ENCODE assay signal across 1 cellular context in genomic region chr1:8878448-8879347, GRCh38.
TF ChIP-seq lines count a peak whose summit lies in the region.

Gene ENO1 (minus strand): TSS chr1:8878686. CDS start chr1:8874908, 3,778 bp downstream.

TF ChIP-seq in K562, 482 proteins besides CTCF, POLR2A, EP300 and RAD21 (continued from another document and continues in another):
- TF ChIP-seq CHD7 (IDR thresholded peaks at IDR 0.05; ENCODE audit: low read depth, low read length) (no peak), DPF2 (IDR thresholded peaks at IDR 0.05) (no peak; the same call in 1 of the 2 replicates), C11orf30 (IDR thresholded peaks at IDR 0.05; ENCODE audit: low read depth) (no peak), NFATC3 (IDR thresholded peaks at IDR 0.05) (no peak), ZNF184 (CRISPR knock-in tag; IDR thresholded peaks at IDR 0.05) (no peak), NFE2L1 (tag; IDR thresholded peaks at IDR 0.05; ENCODE audit: borderline replicate concordance, low read depth) (no peak), PHF20 (IDR thresholded peaks at IDR 0.05; ENCODE audit: partially characterized antibody) (peak; percentile 29), ZNF449 (CRISPR knock-in tag; IDR thresholded peaks at IDR 0.05) (peak; percentile 31; the same call in 1 of the 2 replicates), KDM2B (CRISPR knock-in tag; IDR thresholded peaks at IDR 0.05) (peak; percentile 87; the same call in 1 of the 2 replicates), ZFP36 (IDR thresholded peaks at IDR 0.05; ENCODE audit: low read depth, low read length, partially characterized antibody) (no peak), FUS (optimal IDR thresholded peaks at IDR 0.05; ENCODE audit: low read depth, low read length) (peak; percentile 56), SMARCE1 (IDR thresholded peaks at IDR 0.05) (no peak), CGGBP1 (CRISPR knock-in tag; IDR thresholded peaks at IDR 0.05) (no peak; the same call in 1 of the 2 replicates), CAMTA2 (CRISPR knock-in tag; conservative IDR thresholded peaks at IDR 0.05) (no peak), MBD1 (CRISPR knock-in tag; IDR thresholded peaks at IDR 0.05) (no peak), MLLT1 (IDR thresholded peaks at IDR 0.05) (0 out of 4 replicates have a peak, but pooled peaks have one; percentile 3 to 65), ZNF280A (IDR thresholded peaks at IDR 0.05; ENCODE audit: low read depth, partially characterized antibody) (no peak), JUN (IDR thresholded peaks at IDR 0.05; ENCODE audit: borderline replicate concordance, low read depth, low read length) (peak; percentile 65; the same call in 1 of the 2 replicates), JUN (CRISPR knock-in tag; IDR thresholded peaks at IDR 0.05; ENCODE audit: borderline replicate concordance) (peak; percentile 99), MED1 (CRISPR knock-in tag; IDR thresholded peaks at IDR 0.05; ENCODE audit: borderline replicate concordance) (no peak), HDAC1 (IDR thresholded peaks at IDR 0.05) (peak in 1 of 2 experiments; percentile 81; a peak in 1 of 4 replicates), ATF4 (CRISPR knock-in tag; IDR thresholded peaks at IDR 0.05) (peak; percentile 61; the same call in 1 of the 2 replicates), BCLAF1 (IDR thresholded peaks at IDR 0.05; ENCODE audit: borderline replicate concordance in 1 of 2, control insufficient read depth in 1 of 2, low read depth in 2 of 2, low read length in 1 of 2) (no peak), TCF7L2 (IDR thresholded peaks at IDR 0.05; ENCODE audit: low read depth, low read length) (no peak), CSDE1 (IDR thresholded peaks at IDR 0.05) (no peak), ZHX1 (conservative IDR thresholded peaks at IDR 0.05; ENCODE audit: low read length) (no peak), MCM7 (IDR thresholded peaks at IDR 0.05) (no peak), ZNF57 (CRISPR knock-in tag; IDR thresholded peaks at IDR 0.05) (peak; percentile 85; the same call in 1 of the 2 replicates), ZNF408 (CRISPR knock-in tag; IDR thresholded peaks at IDR 0.05; ENCODE audit: low read depth) (no peak)
